In the genomic region with DNA sequence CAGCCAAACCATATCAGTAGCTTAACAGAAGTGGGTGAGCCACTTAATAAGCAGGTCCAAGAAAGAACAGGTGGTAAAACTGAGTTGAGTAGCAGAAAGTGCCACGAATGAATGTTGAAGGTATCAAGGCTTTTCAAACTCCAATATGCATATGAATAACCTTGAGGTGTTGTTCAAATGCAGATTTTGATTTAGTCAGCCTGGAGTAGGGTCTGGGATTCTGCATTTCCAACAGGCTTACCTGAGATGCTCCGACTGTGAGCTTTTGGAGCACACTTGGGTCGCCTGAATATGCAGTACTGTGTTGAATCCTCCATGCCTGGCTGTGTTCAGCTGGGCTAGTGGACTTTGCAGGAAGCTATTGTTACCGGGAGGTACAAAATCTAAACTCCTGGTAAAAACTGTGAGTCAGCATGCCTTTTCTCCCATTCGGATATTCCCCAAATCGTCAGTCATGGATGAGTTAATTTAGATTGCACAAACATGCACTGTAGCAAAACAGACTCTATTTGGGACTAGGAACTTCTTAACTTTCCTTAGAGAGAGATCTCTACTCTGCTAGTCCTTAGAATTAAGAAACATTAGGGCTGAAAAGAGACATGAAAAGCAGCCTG, we compare ENCODE assay signal across 22 cellular contexts.
"Had no signal": no experiment of that assay in that cellular context is flagged by ENCODE, and none has a peak within 500 bp of the region (broad histone marks: within the 10 kb centered on the region; RNA-seq: fewer than 3 reads in every experiment).

No MANE protein-coding gene starts in this region.

- H3K4me3 ChIP-seq: adrenal gland, breast epithelium, gastroesophageal sphincter, heart right ventricle, thyroid gland had no signal

- H3K27ac ChIP-seq: adrenal gland, breast epithelium, gastroesophageal sphincter, heart right ventricle, thyroid gland, VCaP had no signal

- H3K4me1 ChIP-seq: adrenal gland, breast epithelium, gastroesophageal sphincter, heart right ventricle, thyroid gland had no signal

- DNase-seq: activated CD4-positive, alpha-beta T cell treated with anti-CD3 and anti-CD28 coated beads for 1 hour; activated CD4-positive, alpha-beta T cell treated with anti-CD3 and anti-CD28 coated beads, Interleukin-2, amount 50 U/mL, for 4 hours; activated naive CD4-positive, alpha-beta T cell treated with anti-CD3 and anti-CD28 coated beads, Interleukin-2, amount 50 U/mL, for 16 hours; activated T-cell treated with anti-CD3 and anti-CD28 coated beads for 4 hours; adrenal gland; cerebellar nuclear complex; cortex of kidney; heart right ventricle; islet precursor cell; stimulated activated CD4-positive, alpha-beta T cell treated with anti-CD3 and anti-CD28 coated beads, Interleukin-12 subunit alpha, Interleukin-12 subunit beta, amount 100 ng/mL, for 4 hours; stimulated activated CD4-positive, alpha-beta T cell treated with anti-CD3 and anti-CD28 coated beads, Interleukin-1b, Interleukin-23, amount 100 ng/mL, for 48 hours; stimulated activated CD8-positive, alpha-beta memory T cell treated with anti-CD3 and anti-CD28 coated beads, Interleukin-4, amount 100 ng/mL, for 48 hours; stimulated activated naive CD4-positive, alpha-beta T cell treated with Interleukin-2 at 50 U/mL for 16 hours; T-helper 17 cell; thyroid gland had no signal

- H3K27ac Mint-ChIP-seq: activated T-helper 2 cell treated with anti-CD3 and anti-CD28 coated beads, Interferon-gamma antibody, Interleukin-2, Interleukin-4, amounts not matched to agents 10 μg/mL and 5 μg/mL and 100 μg/mL, durations not matched to agents 14 hours and 24 hours and 36 hours; T-helper 17 cell had no signal

- H3K4me3 Mint-ChIP-seq: neural crest cell, T-helper 17 cell had no signal

- H3K9me3 Mint-ChIP-seq: activated T-helper 2 cell treated with anti-CD3 and anti-CD28 coated beads, Interferon-gamma antibody, Interleukin-2, Interleukin-4, amounts not matched to agents 10 μg/mL and 5 μg/mL and 100 μg/mL, durations not matched to agents 14 hours and 24 hours and 36 hours; neural crest cell had no signal

- H3K27me3 ChIP-seq: thyroid gland had no signal

- H3K9me3 ChIP-seq: adrenal gland, breast epithelium, gastroesophageal sphincter, heart right ventricle, thyroid gland had no signal

- H3K4me1 Mint-ChIP-seq: neural crest cell had no signal

- ATAC-seq: esophagus mucosa, gastroesophageal sphincter, heart right ventricle, left lobe of liver, T-helper 17 cell had no signal

- H3K36me3 ChIP-seq: adrenal gland, breast epithelium, gastroesophageal sphincter, heart right ventricle, thyroid gland had no signal
